In the genomic region with DNA sequence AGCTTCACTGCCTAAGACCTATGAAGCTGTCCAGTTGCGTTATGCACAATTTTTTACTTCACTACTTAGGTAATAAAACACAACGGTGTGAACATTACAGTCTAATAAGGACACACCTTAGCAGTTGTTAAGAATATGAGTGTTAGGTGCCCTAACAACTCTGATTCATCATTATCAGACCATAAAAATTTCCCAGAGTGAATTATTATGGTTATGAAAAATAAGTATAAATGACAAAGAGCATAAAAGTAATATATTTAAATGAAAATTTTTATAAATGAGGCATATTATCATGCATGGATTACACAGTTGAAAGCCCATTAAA, we compare ENCODE assay signal across 2 cellular contexts.
TF ChIP-seq lines count a peak whose summit lies in the region.

No MANE protein-coding gene starts in this region.

TF ChIP-seq in A549, 52 proteins besides CTCF, POLR2A, EP300 and RAD21 (continued from another document):
- no peak for TF ChIP-seq HEYL (CRISPR knock-in tag; IDR thresholded peaks at IDR 0.05)

TF ChIP-seq in IMR-90, 13 proteins besides CTCF, POLR2A, EP300 and RAD21 (continued from another document):
- TF ChIP-seq MAFK (IDR thresholded peaks at IDR 0.05; ENCODE audit: low read depth, low read length) (no peak), FOS (IDR thresholded peaks at IDR 0.05; ENCODE audit: low read depth, low read length) (no peak)
